1 cellular context compared by ENCODE assay signal in genomic region chr6:39347906-39348585, GRCh38.
TF ChIP-seq lines count a peak whose summit lies in the region.

No MANE protein-coding gene starts in this region.

TF ChIP-seq in HepG2, 621 proteins besides CTCF, POLR2A, EP300 and RAD21 (continued from another document):
- TF ChIP-seq, protein P1, sequence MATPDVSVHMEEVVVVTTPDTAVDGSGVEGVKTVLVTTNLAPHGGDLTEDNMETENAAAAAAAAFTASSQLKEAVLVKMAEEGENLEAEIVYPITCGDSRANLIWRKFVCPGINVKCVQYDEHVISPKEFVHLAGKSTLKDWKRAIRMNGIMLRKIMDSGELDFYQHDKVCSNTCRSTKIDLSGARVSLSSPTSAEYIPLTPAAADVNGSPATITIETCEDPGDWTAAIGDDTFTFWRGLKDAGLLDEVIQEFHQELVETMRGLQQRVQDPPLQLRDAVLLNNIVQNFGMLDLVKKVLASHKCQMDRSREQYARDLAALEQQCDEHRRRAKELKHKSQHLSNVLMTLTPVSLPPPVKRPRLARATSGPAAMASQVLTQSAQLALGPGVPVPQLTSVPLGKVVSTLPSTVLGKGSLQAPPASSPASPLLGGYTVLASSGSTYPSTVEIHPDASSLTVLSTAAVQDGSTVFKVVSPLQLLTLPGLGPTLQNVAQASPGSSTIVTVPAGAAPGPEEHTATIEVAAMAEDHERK (CRISPR knock-in tag; IDR thresholded peaks at IDR 0.05; ENCODE audit: low read depth) = no peak
